In genomic region chr7:122383934-122384333, GRCh38 we compare ENCODE assay signal across 11 cellular contexts.
DNase-seq lines count a peak whose midpoint lies in the region; ATAC-seq lines count a peak whose summit lies in the region.
"Had no signal": no experiment of that assay in that cellular context is flagged by ENCODE, and none has a peak within 500 bp of the region (broad histone marks: within the 10 kb centered on the region; RNA-seq: fewer than 3 reads in every experiment).

No MANE protein-coding gene starts in this region.

- H3K27ac Mint-ChIP-seq in activated CD8-positive, alpha-beta T cell treated with anti-CD3 and anti-CD28 coated beads, Interleukin-2, amount 10 ng/mL, durations not matched to agents 7 days and 5 days, result no peak overlapping the region
- H3K27ac Mint-ChIP-seq: activated naive CD4-positive, alpha-beta T cell treated with anti-CD3 and anti-CD28 coated beads, Interleukin-2, amount 50 U/mL, for 24 hours had no signal

- ATAC-seq in GM19351 (IDR thresholded peaks at IDR 0.05; ENCODE audit: unreplicated experiment), result peak; percentile 94
- ATAC-seq in HG02678 (IDR thresholded peaks at IDR 0.05; ENCODE audit: unreplicated experiment), result peak; percentile 86
- ATAC-seq in HG03558 (IDR thresholded peaks at IDR 0.05; ENCODE audit: extremely low read depth, unreplicated experiment), result peak; percentile 89
- no peak for ATAC-seq in activated T-cell treated with anti-CD3 and anti-CD28 coated beads, Interleukin-2, amount 50 U/mL, for 4 hours
- no peak for ATAC-seq in left lobe of liver
- ATAC-seq in activated CD8-positive, alpha-beta T cell treated with anti-CD3 and anti-CD28 coated beads, Interleukin-2, amount 10 ng/mL, durations not matched to agents 7 days and 5 days, result no peak
- ATAC-seq: pancreas had no signal

- POLR2A ChIA-PET in activated CD8-positive, alpha-beta T cell treated with anti-CD3 and anti-CD28 coated beads, Interleukin-2, amount 10 ng/mL, durations not matched to agents 7 days and 5 days (lab: Charles Lee), result no interaction called here

- H3K4me3 Mint-ChIP-seq in activated T-cell treated with anti-CD3 and anti-CD28 coated beads, Interleukin-2, amount 50 U/mL, for 4 hours, result no peak overlapping the region
- no peak overlapping the region for H3K4me3 Mint-ChIP-seq in activated CD8-positive, alpha-beta T cell treated with anti-CD3 and anti-CD28 coated beads, Interleukin-2, amount 10 ng/mL, durations not matched to agents 7 days and 5 days
- H3K4me3 Mint-ChIP-seq: activated naive CD4-positive, alpha-beta T cell treated with anti-CD3 and anti-CD28 coated beads, Interleukin-2, amount 50 U/mL, for 24 hours had no signal

- CTCF ChIA-PET in activated CD8-positive, alpha-beta T cell treated with anti-CD3 and anti-CD28 coated beads, Interleukin-2, amount 10 ng/mL, durations not matched to agents 7 days and 5 days (lab: Charles Lee), result no interaction called here

- no peaks in the 10 kb centered on the region for H3K36me3 Mint-ChIP-seq in activated T-cell treated with anti-CD3 and anti-CD28 coated beads, Interleukin-2, amount 50 U/mL, for 4 hours (ENCODE audit: insufficient read depth)
- no peaks in the 10 kb centered on the region for H3K36me3 Mint-ChIP-seq in activated CD8-positive, alpha-beta T cell treated with anti-CD3 and anti-CD28 coated beads, Interleukin-2, amount 10 ng/mL, durations not matched to agents 7 days and 5 days (ENCODE audit: low read depth)
- H3K36me3 Mint-ChIP-seq: activated naive CD4-positive, alpha-beta T cell treated with anti-CD3 and anti-CD28 coated beads, Interleukin-2, amount 50 U/mL, for 24 hours had no signal

- no peaks in the 10 kb centered on the region for H3K9me3 Mint-ChIP-seq in activated T-cell treated with anti-CD3 and anti-CD28 coated beads, Interleukin-2, amount 50 U/mL, for 4 hours
- H3K9me3 Mint-ChIP-seq in activated CD8-positive, alpha-beta T cell treated with anti-CD3 and anti-CD28 coated beads, Interleukin-2, amount 10 ng/mL, durations not matched to agents 7 days and 5 days (ENCODE audit: insufficient read depth), result no peaks in the 10 kb centered on the region
- H3K9me3 Mint-ChIP-seq: activated naive CD4-positive, alpha-beta T cell treated with anti-CD3 and anti-CD28 coated beads, Interleukin-2, amount 50 U/mL, for 24 hours had no signal

- no peaks in the 10 kb centered on the region for H3K4me1 Mint-ChIP-seq in activated T-cell treated with anti-CD3 and anti-CD28 coated beads, Interleukin-2, amount 50 U/mL, for 4 hours (ENCODE audit: low read depth)
- H3K4me1 Mint-ChIP-seq in activated CD8-positive, alpha-beta T cell treated with anti-CD3 and anti-CD28 coated beads, Interleukin-2, amount 10 ng/mL, durations not matched to agents 7 days and 5 days (ENCODE audit: low read depth), result no peaks in the 10 kb centered on the region
- H3K4me1 Mint-ChIP-seq: activated naive CD4-positive, alpha-beta T cell treated with anti-CD3 and anti-CD28 coated beads, Interleukin-2, amount 50 U/mL, for 24 hours had no signal

- peak; percentile 50 for DNase-seq in kidney tubule cell (ENCODE audit: low spot score)
- DNase-seq in activated T-cell treated with anti-CD3 and anti-CD28 coated beads, Interleukin-2, amount 50 U/mL, for 4 hours, result no peak
- no peak for DNase-seq in left lobe of liver (ENCODE audit: low spot score)
- no peak for DNase-seq in activated CD8-positive, alpha-beta T cell treated with anti-CD3 and anti-CD28 coated beads, Interleukin-2, amount 10 ng/mL, durations not matched to agents 7 days and 5 days
- DNase-seq: kidney glomerular epithelial cell; NK-92 treated with Interleukin-12 subunit alpha and Interleukin-12 subunit beta, amount 100 ng/mL, for 24 hours; pancreas had no signal

- no peaks in the 10 kb centered on the region for H3K27me3 Mint-ChIP-seq in activated T-cell treated with anti-CD3 and anti-CD28 coated beads, Interleukin-2, amount 50 U/mL, for 4 hours (ENCODE audit: low read depth)
- H3K27me3 Mint-ChIP-seq in activated CD8-positive, alpha-beta T cell treated with anti-CD3 and anti-CD28 coated beads, Interleukin-2, amount 10 ng/mL, durations not matched to agents 7 days and 5 days (ENCODE audit: low read depth), result no peaks in the 10 kb centered on the region
- H3K27me3 Mint-ChIP-seq: activated naive CD4-positive, alpha-beta T cell treated with anti-CD3 and anti-CD28 coated beads, Interleukin-2, amount 50 U/mL, for 24 hours had no signal

Comparison
In these comparisons a context has a peak if more than half of its experiments do, and no peak if none do; other contexts are left out.
1. ATAC-seq: peak in GM19351 (single experiment), HG02678 (single experiment) and HG03558 (single experiment); none in activated T-cell treated with anti-CD3 and anti-CD28 coated beads, Interleukin-2, amount 50 U/mL, for 4 hours (0 of 2), left lobe of liver (single experiment) and activated CD8-positive, alpha-beta T cell treated with anti-CD3 and anti-CD28 coated beads, Interleukin-2, amount 10 ng/mL, durations not matched to agents 7 days and 5 days (single experiment).